In the genomic region with DNA sequence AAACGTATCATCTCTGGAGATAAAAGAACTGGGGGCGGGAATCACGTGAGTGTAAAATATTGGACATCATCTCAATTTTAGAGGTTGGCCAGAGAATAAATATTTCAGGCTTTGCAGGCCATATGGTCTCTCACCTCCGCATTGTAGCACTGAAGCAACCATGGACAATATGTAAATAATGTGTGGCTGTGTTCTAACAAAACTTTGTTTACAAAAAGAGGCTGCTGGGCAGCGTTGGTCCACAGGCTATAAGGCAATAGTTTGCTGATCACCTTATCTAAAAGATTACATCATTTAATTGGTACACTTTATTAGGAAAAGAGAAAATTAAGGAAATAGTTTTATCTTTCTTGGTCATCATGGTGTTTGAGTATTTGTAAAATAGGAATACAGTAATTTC, we compare ENCODE assay signal across 21 cellular contexts. TPM values are rescaled to one million over a fixed set of nuclear protein-coding genes. Genes with fewer than 3 reads are reported as not detected.
"Had no signal": no experiment of that assay in that cellular context is flagged by ENCODE, and none has a peak within 500 bp of the region (broad histone marks: within the 10 kb centered on the region; RNA-seq: fewer than 3 reads in every experiment).

No MANE protein-coding gene starts in this region.

- H3K4me1 ChIP-seq: SJSA1 had no signal

- DNase-seq: Karpas-422, KG1, MM.1S, NCI-H1092 treated with DMSO at 0.1 percent for 48 hours, NCI-H1436, NCI-H187, NCI-H2029, NCI-H2081 treated with DMSO at 0.1 percent for 48 hours, NCI-H2171, NCI-H226, NCI-H446, NCI-H510A, NCI-H524 treated with DMSO at 0.1 percent for 48 hours, NCI-H69, NCI-H774, Right ventricle myocardium superior, RPMI8226, SIG-M5 had no signal

- H3K27ac ChIP-seq: SJSA1, SK-N-MC had no signal

- H3K4me3 ChIP-seq: SJSA1, SK-N-MC had no signal

- H3K9me3 ChIP-seq: SJSA1 had no signal

- H3K27me3 ChIP-seq: SJSA1 had no signal

RNA-seq across cellular contexts. Expression of a gene that starts 22.5 kb away (rescaled TPM):
- total RNA-seq: HT-29 had no signal
